In the genomic region with DNA sequence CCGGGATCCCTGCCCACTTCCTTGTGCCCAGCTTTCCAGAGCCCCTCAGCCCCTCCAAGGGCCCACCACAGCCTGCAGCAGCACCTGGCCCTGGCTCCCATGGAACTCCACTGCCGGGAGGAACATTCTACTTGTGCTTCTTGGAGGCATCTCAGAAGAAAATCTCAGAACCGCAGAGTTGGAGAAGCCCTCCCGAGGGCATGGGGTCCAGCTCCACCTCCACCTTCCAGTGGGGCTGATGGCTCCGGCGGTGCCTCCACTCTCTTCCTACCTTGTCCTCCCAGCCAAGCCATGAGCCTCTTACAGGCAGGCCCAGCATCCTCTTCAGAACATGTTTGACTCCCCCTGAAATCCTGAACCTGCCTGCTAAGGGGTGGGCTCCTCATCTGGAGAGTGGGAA, we compare ENCODE assay signal across 1 cellular context.
TF ChIP-seq lines count a peak whose summit lies in the region.

No MANE protein-coding gene starts in this region.

TF ChIP-seq in IMR-90, 13 proteins besides CTCF, POLR2A, EP300 and RAD21:
- TF ChIP-seq CHD1 (IDR thresholded peaks at IDR 0.05; ENCODE audit: low read depth, low read length) (no peak), MXI1 (IDR thresholded peaks at IDR 0.05; ENCODE audit: borderline replicate concordance, low read depth, low read length) (no peak), NFE2L2 (IDR thresholded peaks at IDR 0.05; ENCODE audit: low read depth, low read length) (no peak), RFX5 (IDR thresholded peaks at IDR 0.05; ENCODE audit: low read depth, low read length) (no peak), BHLHE40 (IDR thresholded peaks at IDR 0.05; ENCODE audit: low read depth, low read length) (no peak), CEBPB (IDR thresholded peaks at IDR 0.05; ENCODE audit: low read depth, low read length) (no peak), RCOR1 (IDR thresholded peaks at IDR 0.05; ENCODE audit: insufficient replicate concordance, low read length) (no peak)
- TF ChIP-seq, protein P1, sequence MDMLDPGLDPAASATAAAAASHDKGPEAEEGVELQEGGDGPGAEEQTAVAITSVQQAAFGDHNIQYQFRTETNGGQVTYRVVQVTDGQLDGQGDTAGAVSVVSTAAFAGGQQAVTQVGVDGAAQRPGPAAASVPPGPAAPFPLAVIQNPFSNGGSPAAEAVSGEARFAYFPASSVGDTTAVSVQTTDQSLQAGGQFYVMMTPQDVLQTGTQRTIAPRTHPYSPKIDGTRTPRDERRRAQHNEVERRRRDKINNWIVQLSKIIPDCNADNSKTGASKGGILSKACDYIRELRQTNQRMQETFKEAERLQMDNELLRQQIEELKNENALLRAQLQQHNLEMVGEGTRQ (IDR thresholded peaks at IDR 0.05; ENCODE audit: low read depth, low read length), result no peak
- TF ChIP-seq, protein P2, sequence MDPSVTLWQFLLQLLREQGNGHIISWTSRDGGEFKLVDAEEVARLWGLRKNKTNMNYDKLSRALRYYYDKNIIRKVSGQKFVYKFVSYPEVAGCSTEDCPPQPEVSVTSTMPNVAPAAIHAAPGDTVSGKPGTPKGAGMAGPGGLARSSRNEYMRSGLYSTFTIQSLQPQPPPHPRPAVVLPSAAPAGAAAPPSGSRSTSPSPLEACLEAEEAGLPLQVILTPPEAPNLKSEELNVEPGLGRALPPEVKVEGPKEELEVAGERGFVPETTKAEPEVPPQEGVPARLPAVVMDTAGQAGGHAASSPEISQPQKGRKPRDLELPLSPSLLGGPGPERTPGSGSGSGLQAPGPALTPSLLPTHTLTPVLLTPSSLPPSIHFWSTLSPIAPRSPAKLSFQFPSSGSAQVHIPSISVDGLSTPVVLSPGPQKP (IDR thresholded peaks at IDR 0.05; ENCODE audit: borderline replicate concordance, low read depth, low read length), result no peak
TF ChIP-seq in IMR-90: peak in this region for 0.
